Comparison of ENCODE assay signal across 8 cellular contexts in genomic region chr18:21599585-21600525, GRCh38. TPM values are rescaled to one million over a fixed set of nuclear protein-coding genes. Genes with fewer than 3 reads are reported as not detected.
DNase-seq lines count a peak whose midpoint lies in the region; ATAC-seq and TF ChIP-seq lines count a peak whose summit lies in the region.

No MANE protein-coding gene starts in this region.

- DNase-seq in stimulated activated CD4-positive, alpha-beta T cell treated with anti-CD3 and anti-CD28 coated beads, Interleukin-12 subunit alpha, Interleukin-12 subunit beta, amount 100 ng/mL, for 4 hours = peak; percentile 55
- DNase-seq in stimulated activated CD4-positive, alpha-beta T cell treated with anti-CD3 and anti-CD28 coated beads, Interleukin-4, amount 100 ng/mL, for 1 hour = no peak
- DNase-seq in H7 (peak; percentile 89), LNCaP clone FGC (ENCODE audit: low read depth) (no peak), ureter (ENCODE audit: low spot score) (peak; percentile 50)

- H3K9me3 ChIP-seq in esophagus (ENCODE audit: control insufficient read depth in 2 of 2, insufficient read depth in 1 of 2, low read depth in 1 of 2, low read length in 1 of 2) (no peaks in the 10 kb centered on the region), muscle layer of colon (ENCODE audit: low read length) (no peaks in the 10 kb centered on the region)

- ATAC-seq in activated CD4-positive, CD25-positive, alpha-beta regulatory T cell treated with anti-CD3 and anti-CD28 coated beads, Interleukin-2, amount 50 U/mL, for 24 hours = peak; percentile 54 to 57

- H3K4me1 ChIP-seq in esophagus (ENCODE audit: control insufficient read depth in 2 of 2, insufficient read depth in 2 of 2, low read length in 1 of 2) = no peaks in the 10 kb centered on the region
- H3K4me1 ChIP-seq in muscle layer of colon (ENCODE audit: insufficient read depth, low read length) = peaks cover 5% of the 10 kb centered on the region

- H3K36me3 ChIP-seq in H7 (replicated peaks; ENCODE audit: control insufficient read depth, insufficient read depth, low read length) (no peaks in the 10 kb centered on the region), esophagus (ENCODE audit: control insufficient read depth in 2 of 2, insufficient read depth in 2 of 2, low read length in 1 of 2) (no peaks in the 10 kb centered on the region), muscle layer of colon (ENCODE audit: insufficient read depth, low read length) (no peaks in the 10 kb centered on the region)

- H3K27ac ChIP-seq in esophagus (ENCODE audit: low read depth in 2 of 2, low read length in 1 of 2) (peak overlapping the region; percentile 89 to 100), muscle layer of colon (ENCODE audit: low read depth, low read length) (peak overlapping the region; percentile 94)

- TF ChIP-seq CTCF in LNCaP clone FGC (IDR thresholded peaks at IDR 0.05; ENCODE audit: control insufficient read depth, extremely low read depth, insufficient read depth) = no peak

- H3K4me3 ChIP-seq in H7 (ENCODE audit: insufficient read depth, low read depth, low read length) (peak overlapping the region; percentile 93), LNCaP clone FGC (ENCODE audit: low read depth, low read length) (peak overlapping the region; percentile 93), esophagus (ENCODE audit: low read depth in 1 of 2, low read length in 2 of 2) (peak overlapping the region; percentile 83 to 93), muscle layer of colon (ENCODE audit: low read depth in 1 of 2, low read length in 2 of 2) (peak overlapping the region; percentile 94 to 97)

- no peaks in the 10 kb centered on the region for H3K27me3 ChIP-seq in H7 (ENCODE audit: control insufficient read depth, insufficient read depth, low read length)
- H3K27me3 ChIP-seq in esophagus (ENCODE audit: control insufficient read depth in 1 of 2, insufficient read depth in 2 of 2, low read length in 2 of 2) = no peaks in the 10 kb centered on the region
- H3K27me3 ChIP-seq in muscle layer of colon (ENCODE audit: control insufficient read depth in 1 of 2, insufficient read depth in 2 of 2, low read length in 2 of 2) = no peaks in the 10 kb centered on the region

- WGBS in esophagus, 2 donors = 0 to 1% methylated on average over 63 to 67 of the region's 67 CpGs

- peak overlapping the region; percentile 73 for H3K9ac ChIP-seq in muscle layer of colon (ENCODE audit: low read length)

RNA-seq across cellular contexts. Expression of gene ESCO1, which starts 0.6 kb away (rescaled TPM):
- 27.4 and 45.4 TPM in 2 replicates for total RNA-seq in H7 (2014; rRNA removed; shearing (Covaris generic))
- polyA plus RNA-seq in esophagus = 1 to 10 TPM; 7.2 to 8.9 TPM
- total RNA-seq in ureter = 22.0 TPM

RNA-seq across cellular contexts. Expression of gene SNRPD1, which starts 12.3 kb away (rescaled TPM):
- 28.6 and 36.5 TPM in 2 replicates for total RNA-seq in H7 (2014; rRNA removed; shearing (Covaris generic))
- 10 to 100 TPM; 19.6 to 23.6 TPM for polyA plus RNA-seq in esophagus
- 55.8 TPM for total RNA-seq in ureter

Comparison
In these comparisons a context has a peak if more than half of its experiments do, and no peak if none do; other contexts are left out.
1. DNase-seq: peak in stimulated activated CD4-positive, alpha-beta T cell treated with anti-CD3 and anti-CD28 coated beads, Interleukin-12 subunit alpha, Interleukin-12 subunit beta, amount 100 ng/mL, for 4 hours (single experiment), H7 (single experiment) and ureter (single experiment); none in stimulated activated CD4-positive, alpha-beta T cell treated with anti-CD3 and anti-CD28 coated beads, Interleukin-4, amount 100 ng/mL, for 1 hour (single experiment) and LNCaP clone FGC (single experiment).
2. Peak in every context shown above with its lines, with median percentiles within 50 percentile points of each other: H3K4me3 ChIP-seq.